8 cellular contexts compared by ENCODE assay signal in genomic region chr3:39153977-39154299, GRCh38. TPM values are rescaled to one million over a fixed set of nuclear protein-coding genes. Genes with fewer than 3 reads are reported as not detected.
DNase-seq lines count a peak whose midpoint lies in the region; ATAC-seq, FAIRE-seq and TF ChIP-seq lines count a peak whose summit lies in the region.

No MANE protein-coding gene starts in this region.

- no peak for TF ChIP-seq RAD21 in K562 (CRISPR knock-in tag; conservative IDR thresholded peaks at IDR 0.05 in 1 of 2, IDR thresholded peaks at IDR 0.05 in 1 of 2)

- no peaks in the 10 kb centered on the region; a peak in 1 of 5 replicates for H3K27me3 ChIP-seq in K562 (ENCODE audit: control insufficient read depth in 2 of 2, insufficient read depth in 2 of 2, low read length in 2 of 2)
- no peaks in the 10 kb centered on the region for H3K27me3 ChIP-seq in lung (ENCODE audit: control insufficient read depth, insufficient read depth)
- no peaks in the 10 kb centered on the region for H3K27me3 ChIP-seq in tibial nerve

- no peak for TF ChIP-seq POLR2A in K562 (conservative IDR thresholded peaks at IDR 0.05)
- no peak for TF ChIP-seq POLR2A in tibial nerve (IDR thresholded peaks at IDR 0.05)

- H3K79me2 ChIP-seq in K562 (ENCODE audit: control insufficient read depth, insufficient read depth, low read length): peaks cover 48% of the 10 kb centered on the region

- CTCF ChIA-PET in K562 (lab: Yijun Ruan, JAX; ENCODE audit: low intra/inter-chr PET ratio): no interaction called here

- no peak for TF ChIP-seq EP300 in K562 (IDR thresholded peaks at IDR 0.05; ENCODE audit: low read length)
- no peak for TF ChIP-seq EP300 in tibial nerve (IDR thresholded peaks at IDR 0.05)

- WGBS in K562 (ENCODE audit: insufficient coverage, low coverage, missing lambda C conversion rate): 13% methylated on average over 9 of the region's 9 CpGs
- 29 to 48% methylated on average over 9 of the region's 9 CpGs for WGBS in lung, 2 donors
- WGBS in tibial nerve, 2 donors: 12 to 25% methylated on average over 9 of the region's 9 CpGs

- H3K9me3 ChIP-seq in K562 (replicated peaks; ENCODE audit: control insufficient read depth, insufficient read depth, low read depth, low read length): no peaks in the 10 kb centered on the region
- no peaks in the 10 kb centered on the region for H3K9me3 ChIP-seq in lung (ENCODE audit: control insufficient read depth in 2 of 2, insufficient read depth in 1 of 2, low read length in 1 of 2)
- H3K9me3 ChIP-seq in tibial nerve: no peaks in the 10 kb centered on the region

- H3K27ac ChIP-seq in K562 (ENCODE audit: extremely low read depth, low read depth, low read length) (peak overlapping the region; percentile 92), lung (ENCODE audit: low read depth in 1 of 2, low read length in 1 of 2) (peak overlapping the region; percentile 72 to 93), tibial nerve (peak overlapping the region; percentile 97 to 100 (median 99))

- POLR2A ChIA-PET in K562 (lab: Yijun Ruan, JAX): no interaction called here

- H3K36me3 Mint-ChIP-seq in activated T-cell treated with anti-CD3 and anti-CD28 coated beads, Interleukin-2, amount 50 U/mL, for 24 hours (ENCODE audit: low read depth): peaks cover 37% of the 10 kb centered on the region

- H4K20me1 ChIP-seq in K562 (replicated peaks; ENCODE audit: control insufficient read depth, insufficient read depth, low read length): peaks cover 36% of the 10 kb centered on the region

- peak overlapping the region; percentile 90 for H2AFZ ChIP-seq in K562 (ENCODE audit: low read depth, low read length)

- in situ Hi-C loops in K562 (cut with MboI): no loop called here

- H3K4me3 Mint-ChIP-seq in activated T-cell treated with anti-CD3 and anti-CD28 coated beads, Interleukin-2, amount 50 U/mL, for 24 hours: peak overlapping the region; percentile 74

- no peak for DNase-seq in activated T-cell treated with anti-CD3 and anti-CD28 coated beads, Interleukin-2, amount 50 U/mL, for 24 hours
- no peak for DNase-seq in activated T-cell treated with anti-CD3 and anti-CD28 coated beads, Interleukin-2, amount 50 U/mL, for 48 hours
- DNase-seq in K562 (ENCODE audit: extremely low read depth in 1 of 4, low spot score in 3 of 4) (no peak), lung (ENCODE audit: low spot score) (no peak), tibial nerve (ENCODE audit: low spot score in 2 of 2) (no peak), NCI-H510A (lab: John Stamatoyannopoulos, UW) (no peak), 8988T (no peak)

- TF ChIP-seq CTCF in K562 (IDR thresholded peaks at IDR 0.05 in 2 of 3, conservative IDR thresholded peaks at IDR 0.05 in 1 of 3; ENCODE audit: insufficient read depth in 2 of 3, low read depth in 1 of 3, low read length in 3 of 3): no peak
- no peak for TF ChIP-seq CTCF in lung (IDR thresholded peaks at IDR 0.05; ENCODE audit: control extremely low read depth, extremely low read depth)
- no peak for TF ChIP-seq CTCF in tibial nerve (IDR thresholded peaks at IDR 0.05)

- peak overlapping the region; percentile 90 for H3K27ac Mint-ChIP-seq in activated T-cell treated with anti-CD3 and anti-CD28 coated beads, Interleukin-2, amount 50 U/mL, for 24 hours

- H3K9ac ChIP-seq in K562 (ENCODE audit: insufficient read depth in 1 of 2, low read depth in 2 of 2, low read length in 2 of 2): peak overlapping the region; percentile 73 to 91

- ATAC-seq in K562 (no peak), lung (ENCODE audit: insufficient read depth, low FRiP score) (no peak), HG02973 (IDR thresholded peaks at IDR 0.05; ENCODE audit: unreplicated experiment) (no peak)

- peaks cover 48 to 59% of the 10 kb centered on the region in 2 experiments for H3K4me1 ChIP-seq in K562 (replicated peaks in 1 of 2; ENCODE audit: control insufficient read depth in 2 of 2, insufficient read depth in 2 of 2, low read length in 2 of 2)
- peaks cover 0 to 16% of the 10 kb centered on the region in 2 donors for H3K4me1 ChIP-seq in lung (ENCODE audit: control insufficient read depth in 2 of 2, insufficient read depth in 2 of 2, low read length in 2 of 2)
- H3K4me1 ChIP-seq in tibial nerve: peaks cover 0 to 45% (median 29%) of the 10 kb centered on the region in 4 donors

- H3K9me1 ChIP-seq in K562 (ENCODE audit: control insufficient read depth, insufficient read depth, low read length): peaks cover 28% of the 10 kb centered on the region

- peaks cover 51% of the 10 kb centered on the region for H3K4me1 Mint-ChIP-seq in activated T-cell treated with anti-CD3 and anti-CD28 coated beads, Interleukin-2, amount 50 U/mL, for 24 hours (ENCODE audit: low read depth)

- H3K4me3 ChIP-seq in K562: peak overlapping the region; percentile 81
- peak overlapping the region; percentile 23 for H3K4me3 ChIP-seq in lung
- H3K4me3 ChIP-seq in tibial nerve: peak overlapping the region; percentile 34 to 92 (median 86)

- BruUV-seq in K562 (replicated peaks; lab: Mats Ljungman, UMichigan): no TSS peak

- intact Hi-C loops in K562 (cut with micrococcal nuclease): no loop called here

- H3K27me3 Mint-ChIP-seq in activated T-cell treated with anti-CD3 and anti-CD28 coated beads, Interleukin-2, amount 50 U/mL, for 24 hours: no peaks in the 10 kb centered on the region

- peaks cover 17% of the 10 kb centered on the region; the same call in 2 of the 3 replicates for H3K36me3 ChIP-seq in K562 (ENCODE audit: control insufficient read depth, insufficient read depth, low read length)
- H3K36me3 ChIP-seq in lung (ENCODE audit: control insufficient read depth in 2 of 2, insufficient read depth in 2 of 2, low read length in 2 of 2): no peaks in the 10 kb centered on the region
- H3K36me3 ChIP-seq in tibial nerve: no peaks in the 10 kb centered on the region

- H3K9me3 Mint-ChIP-seq in activated T-cell treated with anti-CD3 and anti-CD28 coated beads, Interleukin-2, amount 50 U/mL, for 24 hours: no peaks in the 10 kb centered on the region

- peak overlapping the region; percentile 90 for H3K4me2 ChIP-seq in K562 (ENCODE audit: insufficient read depth, low read length)

- FAIRE-seq in K562 (lab: Jason Lieb, UNC): no peak

RNA-seq across cellular contexts. Expression of gene CSRNP1, which starts 0.5 kb away (rescaled TPM):
- 18.4 and 48.8 TPM in 2 replicates for total RNA-seq in K562 (2011; cell fraction: chromatin; rRNA removed; ENCODE audit: low replicate concordance)
- total RNA-seq in K562 (2011; cell fraction: nucleolus; rRNA removed): 34.9 and 41.4 TPM in 2 replicates
- total RNA-seq in K562 (2011; cell fraction: nucleoplasm; rRNA removed): 17.7 and 23.9 TPM in 2 replicates
- total RNA-seq in K562 (2014; rRNA removed) (16.8 and 23.2 TPM in 2 replicates), K562 (2014; rRNA removed; fragmentation: Illumina TruSeq; extraction: Trizol) (5.6 and 7.9 TPM in 2 replicates), K562 (2015; rRNA removed; fragmentation: Illumina TruSeq; extraction: Trizol) (9.2 and 9.8 TPM in 2 replicates), K562 (2021) (18.1 and 18.9 TPM in 2 replicates), lung (10 to 100 TPM; 32.8 to 37.9 TPM), tibial nerve (10 to 100 TPM; 48.3 to 72.8 (median 66.0) TPM)
- polyA plus RNA-seq in K562 (2011; rRNA removed) (14.2 and 14.5 TPM in 2 replicates), K562 (2014; fragmentation: Illumina TruSeq; extraction: Trizol) (12.7 and 13.3 TPM in 2 replicates), K562 (2014; fragmentation: Nextera tagmentation; extraction: Ambion mirVana) (under 1 TPM; 0.72 to 0.89 TPM), K562 (2014; rRNA removed) (10.9 and 11.4 TPM in 2 replicates), lung (10 to 100 TPM; 25.2 to 97.8 TPM)
- 16.4 and 30.7 TPM in 2 replicates for polyA plus RNA-seq in K562 (2011; cell fraction: cytosol; rRNA removed)
- polyA plus RNA-seq in K562 (2011; cell fraction: nucleus; rRNA removed): 25.6 and 46.6 TPM in 2 replicates
- 16.6 and 24.6 TPM in 2 replicates for polyA plus RNA-seq in K562 (2012)
- polyA minus RNA-seq in K562 (2011; rRNA and poly(A)+ RNA removed): 14.7 and 23.4 TPM in 2 replicates
- polyA minus RNA-seq in K562 (2011; cell fraction: cytosol; rRNA and poly(A)+ RNA removed): 13.8 and 19.9 TPM in 2 replicates
- 21.9 and 22.3 TPM in 2 replicates for polyA minus RNA-seq in K562 (2011; cell fraction: nucleus; rRNA and poly(A)+ RNA removed)

RNA-seq across cellular contexts. Expression of gene XIRP1, which starts 38.5 kb away (rescaled TPM):
- 0.33 and 1.4 TPM in 2 replicates for total RNA-seq in K562 (2011; cell fraction: chromatin; rRNA removed; ENCODE audit: low replicate concordance)
- 0.53 and 1.0 TPM in 2 replicates for total RNA-seq in K562 (2011; cell fraction: nucleolus; rRNA removed)
- 0.51 and 0.53 TPM in 2 replicates for total RNA-seq in K562 (2011; cell fraction: nucleoplasm; rRNA removed)
- total RNA-seq in K562 (2014; rRNA removed): 0.04 and 0.27 TPM in 2 replicates
- 0.04 TPM in 1 of 2 replicates, not detected in the other for total RNA-seq in K562 (2014; rRNA removed; fragmentation: Illumina TruSeq; extraction: Trizol)
- 0.04 TPM in 1 of 2 replicates, not detected in the other for total RNA-seq in K562 (2015; rRNA removed; fragmentation: Illumina TruSeq; extraction: Trizol)
- total RNA-seq in K562 (2021): 0.04 and 0.09 TPM in 2 replicates
- polyA plus RNA-seq in K562 (2011; rRNA removed): 0.04 and 0.11 TPM in 2 replicates
- 0.04 and 0.13 TPM in 2 replicates for polyA plus RNA-seq in K562 (2011; cell fraction: cytosol; rRNA removed)
- polyA plus RNA-seq in K562 (2011; cell fraction: nucleus; rRNA removed): 0.34 and 0.57 TPM in 2 replicates
- 0.15 and 0.17 TPM in 2 replicates for polyA plus RNA-seq in K562 (2012)
- 0.03 and 0.04 TPM in 2 replicates for polyA plus RNA-seq in K562 (2014; fragmentation: Illumina TruSeq; extraction: Trizol)
- not detected for polyA plus RNA-seq in K562 (2014; fragmentation: Nextera tagmentation; extraction: Ambion mirVana)
- polyA plus RNA-seq in K562 (2014; rRNA removed): 0.04 and 0.07 TPM in 2 replicates
- 0.12 and 0.14 TPM in 2 replicates for polyA minus RNA-seq in K562 (2011; rRNA and poly(A)+ RNA removed)
- 0.38 TPM in 1 of 2 replicates, not detected in the other for polyA minus RNA-seq in K562 (2011; cell fraction: cytosol; rRNA and poly(A)+ RNA removed)
- 0.22 and 0.27 TPM in 2 replicates for polyA minus RNA-seq in K562 (2011; cell fraction: nucleus; rRNA and poly(A)+ RNA removed)
- under 1 TPM; 0.37 to 0.67 TPM for total RNA-seq in lung
- under 1 TPM; 0.08 to 0.81 TPM for polyA plus RNA-seq in lung
- total RNA-seq in tibial nerve: not detected

RNA-seq across cellular contexts. Expression of gene TTC21A, which starts 46.5 kb away (rescaled TPM):
- total RNA-seq in K562 (2011; cell fraction: chromatin; rRNA removed; ENCODE audit: low replicate concordance): 7.6 and 12.4 TPM in 2 replicates
- total RNA-seq in K562 (2011; cell fraction: nucleolus; rRNA removed): 5.8 and 6.7 TPM in 2 replicates
- 5.1 and 8.2 TPM in 2 replicates for total RNA-seq in K562 (2011; cell fraction: nucleoplasm; rRNA removed)
- 0.36 and 0.37 TPM in 2 replicates for total RNA-seq in K562 (2014; rRNA removed)
- 0.32 and 0.47 TPM in 2 replicates for total RNA-seq in K562 (2014; rRNA removed; fragmentation: Illumina TruSeq; extraction: Trizol)
- 0.83 and 1.2 TPM in 2 replicates for total RNA-seq in K562 (2015; rRNA removed; fragmentation: Illumina TruSeq; extraction: Trizol)
- total RNA-seq in K562 (2021): 1.4 and 1.7 TPM in 2 replicates
- 0.84 and 1.1 TPM in 2 replicates for polyA plus RNA-seq in K562 (2011; rRNA removed)
- 0.66 and 1.1 TPM in 2 replicates for polyA plus RNA-seq in K562 (2011; cell fraction: cytosol; rRNA removed)
- 5.1 and 6.7 TPM in 2 replicates for polyA plus RNA-seq in K562 (2011; cell fraction: nucleus; rRNA removed)
- polyA plus RNA-seq in K562 (2012): 1.3 and 2.7 TPM in 2 replicates
- polyA plus RNA-seq in K562 (2014; fragmentation: Illumina TruSeq; extraction: Trizol): 0.70 and 0.94 TPM in 2 replicates
- under 1 TPM; 0.22 to 0.35 TPM for polyA plus RNA-seq in K562 (2014; fragmentation: Nextera tagmentation; extraction: Ambion mirVana)
- polyA plus RNA-seq in K562 (2014; rRNA removed): 0.93 and 1.4 TPM in 2 replicates
- 1.3 and 2.1 TPM in 2 replicates for polyA minus RNA-seq in K562 (2011; rRNA and poly(A)+ RNA removed)
- 0.67 TPM in 1 of 2 replicates, not detected in the other for polyA minus RNA-seq in K562 (2011; cell fraction: cytosol; rRNA and poly(A)+ RNA removed)
- polyA minus RNA-seq in K562 (2011; cell fraction: nucleus; rRNA and poly(A)+ RNA removed): 3.5 and 4.1 TPM in 2 replicates
- 10 to 100 TPM; 14.2 to 30.4 TPM for total RNA-seq in lung
- 1 to 10 TPM; 6.1 to 9.2 TPM for polyA plus RNA-seq in lung
- total RNA-seq in tibial nerve: 10 to 100 TPM; 11.5 to 21.6 (median 12.8) TPM

RNA-seq across cellular contexts. Expression of gene GORASP1, which starts 46.5 kb away (rescaled TPM):
- 170 and 347 TPM in 2 replicates for total RNA-seq in K562 (2011; cell fraction: chromatin; rRNA removed; ENCODE audit: low replicate concordance)
- total RNA-seq in K562 (2011; cell fraction: nucleolus; rRNA removed): 220 and 236 TPM in 2 replicates
- total RNA-seq in K562 (2011; cell fraction: nucleoplasm; rRNA removed): 186 and 187 TPM in 2 replicates
- total RNA-seq in K562 (2014; rRNA removed) (67.6 and 83.5 TPM in 2 replicates), K562 (2014; rRNA removed; fragmentation: Illumina TruSeq; extraction: Trizol) (39.7 and 46.8 TPM in 2 replicates), K562 (2015; rRNA removed; fragmentation: Illumina TruSeq; extraction: Trizol) (65.3 and 67.6 TPM in 2 replicates), K562 (2021) (80.7 and 81.2 TPM in 2 replicates), lung (10 to 100 TPM; 54.8 to 71.1 TPM), tibial nerve (10 to 100 TPM; 45.8 to 72.9 (median 61.9) TPM)
- polyA plus RNA-seq in K562 (2011; rRNA removed) (87.9 and 116 TPM in 2 replicates), K562 (2014; fragmentation: Illumina TruSeq; extraction: Trizol) (71.3 and 81.3 TPM in 2 replicates), K562 (2014; fragmentation: Nextera tagmentation; extraction: Ambion mirVana) (10 to 100 TPM in 1 of 2 experiments, 1 to 10 TPM in 1; 8.4 to 14.0 TPM), K562 (2014; rRNA removed) (75.3 and 82.3 TPM in 2 replicates), lung (10 to 100 TPM; 28.7 to 42.3 TPM)
- 88.5 and 108 TPM in 2 replicates for polyA plus RNA-seq in K562 (2011; cell fraction: cytosol; rRNA removed)
- 454 and 537 TPM in 2 replicates for polyA plus RNA-seq in K562 (2011; cell fraction: nucleus; rRNA removed)
- 72.8 and 104 TPM in 2 replicates for polyA plus RNA-seq in K562 (2012)
- 48.5 and 49.2 TPM in 2 replicates for polyA minus RNA-seq in K562 (2011; rRNA and poly(A)+ RNA removed)
- polyA minus RNA-seq in K562 (2011; cell fraction: cytosol; rRNA and poly(A)+ RNA removed): 42.4 and 49.5 TPM in 2 replicates
- 120 and 149 TPM in 2 replicates for polyA minus RNA-seq in K562 (2011; cell fraction: nucleus; rRNA and poly(A)+ RNA removed)

Comparison
In these comparisons a context has a peak if more than half of its experiments do, and no peak if none do; other contexts are left out.
1. H3K4me3 ChIP-seq: peak in every context shown above with its lines; median percentile 86 in tibial nerve; 81 in K562; 23 in lung.